ENCODE assay signal across 1 cellular context in the genomic region with DNA sequence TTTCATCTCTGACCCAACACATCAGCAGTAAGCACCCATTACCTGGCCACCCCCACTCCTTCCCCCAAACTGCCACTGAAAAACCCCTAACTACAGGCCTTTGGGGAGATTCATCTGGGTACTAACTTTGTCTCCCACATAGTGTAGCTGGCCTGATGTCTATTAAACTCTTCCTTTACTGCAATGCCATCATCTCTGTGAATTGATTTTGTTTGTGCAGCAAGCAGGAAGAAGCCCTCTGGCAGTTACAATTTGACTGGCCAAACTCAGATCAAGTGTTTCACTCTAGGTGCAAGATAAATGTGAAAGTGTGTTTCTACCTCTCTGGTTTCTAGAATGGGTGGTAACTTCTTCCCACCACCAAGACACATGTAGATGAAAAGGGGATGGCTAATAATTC.
TF ChIP-seq lines count a peak whose summit lies in the region.

No MANE protein-coding gene starts in this region.

TF ChIP-seq in WTC11, 78 proteins besides CTCF, POLR2A, EP300 and RAD21 (continued from another document):
- TF ChIP-seq ZNF138 (CRISPR knock-in tag; conservative IDR thresholded peaks at IDR 0.05): no peak
- TF ChIP-seq, protein P1, sequence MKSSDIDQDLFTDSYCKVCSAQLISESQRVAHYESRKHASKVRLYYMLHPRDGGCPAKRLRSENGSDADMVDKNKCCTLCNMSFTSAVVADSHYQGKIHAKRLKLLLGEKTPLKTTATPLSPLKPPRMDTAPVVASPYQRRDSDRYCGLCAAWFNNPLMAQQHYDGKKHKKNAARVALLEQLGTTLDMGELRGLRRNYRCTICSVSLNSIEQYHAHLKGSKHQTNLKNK (CRISPR knock-in tag; IDR thresholded peaks at IDR 0.05): no peak
- TF ChIP-seq CREB1 (CRISPR knock-in tag; IDR thresholded peaks at IDR 0.05): no peak
- no peak for TF ChIP-seq TCF7 (CRISPR knock-in tag; IDR thresholded peaks at IDR 0.05; ENCODE audit: low read depth)
- no peak for TF ChIP-seq FOXJ3 (CRISPR knock-in tag; IDR thresholded peaks at IDR 0.05; ENCODE audit: borderline replicate concordance)
- TF ChIP-seq, protein P2, sequence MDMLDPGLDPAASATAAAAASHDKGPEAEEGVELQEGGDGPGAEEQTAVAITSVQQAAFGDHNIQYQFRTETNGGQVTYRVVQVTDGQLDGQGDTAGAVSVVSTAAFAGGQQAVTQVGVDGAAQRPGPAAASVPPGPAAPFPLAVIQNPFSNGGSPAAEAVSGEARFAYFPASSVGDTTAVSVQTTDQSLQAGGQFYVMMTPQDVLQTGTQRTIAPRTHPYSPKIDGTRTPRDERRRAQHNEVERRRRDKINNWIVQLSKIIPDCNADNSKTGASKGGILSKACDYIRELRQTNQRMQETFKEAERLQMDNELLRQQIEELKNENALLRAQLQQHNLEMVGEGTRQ (CRISPR knock-in tag; IDR thresholded peaks at IDR 0.05): no peak
- TF ChIP-seq, protein P3, sequence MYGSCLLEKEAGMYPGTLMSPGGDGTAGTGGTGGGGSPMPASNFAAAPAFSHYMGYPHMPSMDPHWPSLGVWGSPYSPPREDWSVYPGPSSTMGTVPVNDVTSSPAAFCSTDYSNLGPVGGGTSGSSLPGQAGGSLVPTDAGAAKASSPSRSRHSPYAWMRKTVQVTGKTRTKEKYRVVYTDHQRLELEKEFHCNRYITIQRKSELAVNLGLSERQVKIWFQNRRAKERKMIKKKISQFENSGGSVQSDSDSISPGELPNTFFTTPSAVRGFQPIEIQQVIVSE (CRISPR knock-in tag; IDR thresholded peaks at IDR 0.05; ENCODE audit: borderline replicate concordance): no peak
- TF ChIP-seq OVOL2 (CRISPR knock-in tag; IDR thresholded peaks at IDR 0.05; ENCODE audit: borderline replicate concordance): no peak
